Comparison of ENCODE assay signal across 8 cellular contexts in genomic region chr6:4021862-4022715, GRCh38. TPM values are rescaled to one million over a fixed set of nuclear protein-coding genes. Genes with fewer than 3 reads are reported as not detected.
DNase-seq lines count a peak whose midpoint lies in the region; ATAC-seq, FAIRE-seq and TF ChIP-seq lines count a peak whose summit lies in the region.

No MANE protein-coding gene starts in this region.

- peaks cover 6 to 10% of the 10 kb centered on the region in 2 donors for H3K36me3 Mint-ChIP-seq in activated T-cell treated with anti-CD3 and anti-CD28 coated beads, Interleukin-2, amount 50 U/mL, for 72 hours (ENCODE audit: insufficient read depth in 2 of 2)

- peaks cover 15% of the 10 kb centered on the region for H3K4me1 ChIP-seq in rectal smooth muscle tissue (ENCODE audit: control insufficient read depth, insufficient read depth, low read length)

- peaks cover 72% of the 10 kb centered on the region for H3K4me1 Mint-ChIP-seq in activated T-cell treated with anti-CD3 and anti-CD28 coated beads, Interleukin-2, amount 50 U/mL, for 72 hours (ENCODE audit: low read depth)

- H3K27ac ChIP-seq in VCaP = peak overlapping the region; percentile 91
- peak overlapping the region; percentile 96 for H3K27ac ChIP-seq in rectal smooth muscle tissue (ENCODE audit: low read depth, low read length)

- H3K27ac Mint-ChIP-seq in activated T-cell treated with anti-CD3 and anti-CD28 coated beads, Interleukin-2, amount 50 U/mL, for 72 hours = peak overlapping the region; percentile 85

- peak overlapping the region; percentile 89 for H3K9ac ChIP-seq in rectal smooth muscle tissue (ENCODE audit: low read length)

- peak; percentile 3 to 8 for ATAC-seq in activated T-cell treated with anti-CD3 and anti-CD28 coated beads, Interleukin-2, amount 50 U/mL, for 72 hours (replicated peaks in 1 of 2)
- peak; percentile 11 for ATAC-seq in HG03175 (IDR thresholded peaks at IDR 0.05; ENCODE audit: unreplicated experiment)

- H3K4me3 ChIP-seq in rectal smooth muscle tissue (ENCODE audit: low read length) = peak overlapping the region; percentile 96

- DNase-seq in activated T-cell treated with anti-CD3 and anti-CD28 coated beads, Interleukin-2, amount 50 U/mL, for 72 hours = no peak
- DNase-seq in activated T-cell treated with anti-CD3 and anti-CD28 coated beads, Interleukin-2, amount 50 U/mL, for 48 hours = no peak
- peak; percentile 11 for DNase-seq in foreskin melanocyte
- DNase-seq in stimulated activated CD4-positive, alpha-beta T cell treated with anti-CD3 and anti-CD28 coated beads, Interleukin-2, amount 100 ng/mL, for 24 hours = no peak
- no peak for DNase-seq in GM12891 (ENCODE audit: insufficient read length, low spot score)

- H3K27me3 ChIP-seq in rectal smooth muscle tissue (ENCODE audit: control insufficient read depth, insufficient read depth, low read length) = no peaks in the 10 kb centered on the region

- no peak for TF ChIP-seq CTCF in VCaP (conservative IDR thresholded peaks at IDR 0.05)

- no peaks in the 10 kb centered on the region for H3K27me3 Mint-ChIP-seq in activated T-cell treated with anti-CD3 and anti-CD28 coated beads, Interleukin-2, amount 50 U/mL, for 72 hours (ENCODE audit: low read depth)

- no peaks in the 10 kb centered on the region for H3K9me3 Mint-ChIP-seq in activated T-cell treated with anti-CD3 and anti-CD28 coated beads, Interleukin-2, amount 50 U/mL, for 72 hours

- no peaks in the 10 kb centered on the region for H3K36me3 ChIP-seq in rectal smooth muscle tissue (ENCODE audit: control insufficient read depth, insufficient read depth, low read length)

- no peak for FAIRE-seq in GM12891 (lab: Jason Lieb, UNC)

- TF ChIP-seq POLR2A in GM12891 (IDR thresholded peaks at IDR 0.05; ENCODE audit: low read depth, low read length) = no peak

- H3K4me3 Mint-ChIP-seq in activated T-cell treated with anti-CD3 and anti-CD28 coated beads, Interleukin-2, amount 50 U/mL, for 72 hours = peak overlapping the region; percentile 88 to 97

TF ChIP-seq in GM12891, 5 proteins besides CTCF, POLR2A, EP300 and RAD21:
- TF ChIP-seq SPI1 (IDR thresholded peaks at IDR 0.05; ENCODE audit: low read depth, low read length) (no peak), POU2F2 (IDR thresholded peaks at IDR 0.05; ENCODE audit: low read depth, low read length) (no peak), POLR2AphosphoS5 (IDR thresholded peaks at IDR 0.05; ENCODE audit: low read depth, low read length) (no peak), TAF1 (IDR thresholded peaks at IDR 0.05; ENCODE audit: low read depth, low read length) (no peak), PAX5 (IDR thresholded peaks at IDR 0.05; ENCODE audit: insufficient read depth, low read length, severe bottlenecking) (no peak)

RNA-seq across cellular contexts. Expression of gene FAM217A, which starts 56.8 kb away (rescaled TPM):
- total RNA-seq in activated T-cell treated with anti-CD3 and anti-CD28 coated beads, Interleukin-2, amount 50 U/mL, for 72 hours = not detected
- polyA plus RNA-seq in GM12891 (2012; ENCODE audit: low read depth, missing spikeins) = not detected
